In the genomic region with DNA sequence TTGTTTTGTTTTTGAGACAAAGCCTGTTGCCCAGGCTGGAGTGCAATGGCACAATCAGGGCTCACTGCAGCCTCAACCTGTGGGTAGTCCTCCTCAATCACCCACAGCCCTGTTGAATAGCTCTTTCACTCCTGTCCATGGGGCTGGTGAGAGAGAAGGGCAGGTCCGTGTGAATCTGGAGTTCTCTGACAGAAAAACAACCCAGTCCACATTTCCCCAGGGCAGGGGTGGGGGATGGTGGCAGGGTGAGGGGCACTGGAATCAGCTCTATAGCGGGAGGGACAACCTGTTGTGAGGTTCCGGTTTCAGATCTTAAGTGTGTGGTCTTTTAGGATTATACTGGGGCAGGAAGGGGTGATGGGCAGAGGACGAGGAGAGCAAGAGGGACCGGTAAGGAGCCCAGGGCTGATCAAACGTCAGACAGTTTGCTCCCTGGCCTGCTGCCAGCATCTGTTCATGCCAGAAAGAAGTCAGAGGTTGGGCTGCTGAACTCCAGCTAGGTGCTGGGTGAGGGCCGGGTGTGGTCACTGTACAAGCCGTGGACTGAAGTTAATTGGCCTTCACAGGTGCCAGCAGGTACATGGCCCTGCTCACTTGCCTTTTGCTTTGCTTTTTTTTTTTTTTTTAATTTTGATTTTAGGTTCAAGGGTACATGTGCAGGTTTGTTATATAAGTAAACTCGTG, we compare ENCODE assay signal across 10 cellular contexts. TPM values are rescaled to one million over a fixed set of nuclear protein-coding genes. Genes with fewer than 3 reads are reported as not detected.
DNase-seq lines count a peak whose midpoint lies in the region; ATAC-seq, FAIRE-seq and TF ChIP-seq lines count a peak whose summit lies in the region.
"Had no signal": no experiment of that assay in that cellular context is flagged by ENCODE, and none has a peak within 500 bp of the region (broad histone marks: within the 10 kb centered on the region; RNA-seq: fewer than 3 reads in every experiment).

No MANE protein-coding gene starts in this region.

- H3K27ac Mint-ChIP-seq in activated CD8-positive, alpha-beta memory T cell treated with anti-CD3 and anti-CD28 coated beads, Interleukin-2, amount 10 ng/mL, durations not matched to agents 7 days and 5 days, result no peak overlapping the region
- H3K27ac Mint-ChIP-seq: activated naive CD8-positive, alpha-beta T cell treated with anti-CD3 and anti-CD28 coated beads, Interleukin-2, amount 50 U/mL, for 24 hours had no signal

- no peaks in the 10 kb centered on the region for H3K36me3 ChIP-seq in HepG2 (replicated peaks in 1 of 2; ENCODE audit: control insufficient read depth in 1 of 2, insufficient read depth in 2 of 2, low read length in 2 of 2)
- no peaks in the 10 kb centered on the region for H3K36me3 ChIP-seq in effector memory CD4-positive, alpha-beta T cell (ENCODE audit: control insufficient read depth, insufficient read depth, low read length)
- H3K36me3 ChIP-seq: spleen had no signal

- no peak for FAIRE-seq in HepG2 (lab: Jason Lieb, UNC)

- no peak overlapping the region for H2AFZ ChIP-seq in HepG2 (ENCODE audit: low read length)

- CTCF ChIA-PET in HepG2 (lab: Yijun Ruan, JAX; ENCODE audit: low intra/inter-chr PET ratio, low total read pairs), result no interaction called here
- CTCF ChIA-PET in activated CD8-positive, alpha-beta memory T cell treated with anti-CD3 and anti-CD28 coated beads, Interleukin-2, amount 10 ng/mL, durations not matched to agents 7 days and 5 days (lab: Charles Lee), result interaction anchor here (2.1 kb wide), 1 partner anchor 140 kb away, joined by 5 read pairs; no protein-coding TSS in a partner anchor

- no peak for TF ChIP-seq RAD21 in HepG2 (CRISPR knock-in tag; IDR thresholded peaks at IDR 0.05)

- peak; percentile 84 for DNase-seq in DMS153 (lab: John Stamatoyannopoulos, UW)
- DNase-seq in NCI-H146 treated with DMSO at 0.1 percent for 48 hours (lab: John Stamatoyannopoulos, UW; ENCODE audit: unreplicated experiment), result peak; percentile 50
- DNase-seq in SW480 (ENCODE audit: low spot score), result peak; percentile 55
- DNase-seq in HepG2 (ENCODE audit: low spot score), result peak; percentile 46
- no peak for DNase-seq in activated CD8-positive, alpha-beta memory T cell treated with anti-CD3 and anti-CD28 coated beads, Interleukin-2, amount 10 ng/mL, durations not matched to agents 7 days and 5 days
- no peak for DNase-seq in effector memory CD4-positive, alpha-beta T cell
- DNase-seq: activated naive CD8-positive, alpha-beta T cell treated with anti-CD3 and anti-CD28 coated beads, Interleukin-2, amount 50 U/mL, for 24 hours; spleen had no signal

- H3K9ac ChIP-seq in HepG2 (ENCODE audit: insufficient read depth, low read depth, low read length), result no peak overlapping the region

- no peaks in the 10 kb centered on the region; a peak in 2 of 5 replicates for H3K27me3 ChIP-seq in HepG2 (ENCODE audit: control insufficient read depth in 1 of 2, insufficient read depth in 2 of 2, low read length in 2 of 2)
- no peaks in the 10 kb centered on the region for H3K27me3 ChIP-seq in effector memory CD4-positive, alpha-beta T cell (replicated peaks; ENCODE audit: control insufficient read depth, insufficient read depth, low read length, poor library complexity, severe bottlenecking)

- H3K9me3 Mint-ChIP-seq in activated CD8-positive, alpha-beta memory T cell treated with anti-CD3 and anti-CD28 coated beads, Interleukin-2, amount 10 ng/mL, durations not matched to agents 7 days and 5 days (ENCODE audit: low read depth), result no peaks in the 10 kb centered on the region
- H3K9me3 Mint-ChIP-seq: activated naive CD8-positive, alpha-beta T cell treated with anti-CD3 and anti-CD28 coated beads, Interleukin-2, amount 50 U/mL, for 24 hours had no signal

- H3K9me3 ChIP-seq in HepG2 (ENCODE audit: low read length), result no peaks in the 10 kb centered on the region
- no peaks in the 10 kb centered on the region for H3K9me3 ChIP-seq in effector memory CD4-positive, alpha-beta T cell (ENCODE audit: control insufficient read depth, low read length)
- H3K9me3 ChIP-seq: spleen had no signal

- H3K27ac ChIP-seq in HepG2 (ENCODE audit: extremely low read length, insufficient read depth, low read length), result no peak overlapping the region
- H3K27ac ChIP-seq in effector memory CD4-positive, alpha-beta T cell (ENCODE audit: insufficient read depth, low read length, poor library complexity, severe bottlenecking), result no peak overlapping the region
- H3K27ac ChIP-seq: spleen had no signal

- peak; percentile 85 for ATAC-seq in HepG2
- no peak for ATAC-seq in GM18868 (IDR thresholded peaks at IDR 0.05; ENCODE audit: unreplicated experiment)
- ATAC-seq in activated CD8-positive, alpha-beta memory T cell treated with anti-CD3 and anti-CD28 coated beads, Interleukin-2, amount 10 ng/mL, durations not matched to agents 7 days and 5 days, result no peak
- no peak for ATAC-seq in GM21390 (IDR thresholded peaks at IDR 0.05; ENCODE audit: unreplicated experiment)
- ATAC-seq: activated naive CD8-positive, alpha-beta T cell treated with anti-CD3 and anti-CD28 coated beads, Interleukin-2, amount 50 U/mL, for 24 hours had no signal

- H3K4me3 ChIP-seq in HepG2 (replicated peaks in 1 of 3; ENCODE audit: insufficient read depth in 1 of 3, low read depth in 2 of 3, low read length in 3 of 3), result peak overlapping the region in 1 of 3 experiments; percentile 14; a peak in 1 of 6 replicates
- no peak overlapping the region for H3K4me3 ChIP-seq in effector memory CD4-positive, alpha-beta T cell (ENCODE audit: insufficient read depth, low read depth, low read length, poor library complexity, severe bottlenecking)
- H3K4me3 ChIP-seq: spleen had no signal

- POLR2A ChIA-PET in HepG2 (lab: Yijun Ruan, JAX), result no interaction called here

- H4K20me1 ChIP-seq in HepG2 (ENCODE audit: insufficient read depth, low read length), result no peaks in the 10 kb centered on the region

- BruUV-seq in HepG2 (replicated peaks; lab: Mats Ljungman, UMichigan), result no TSS peak

- H3K4me1 ChIP-seq in HepG2 (ENCODE audit: insufficient read depth, low read length), result peaks cover 14% of the 10 kb centered on the region; the same call in 1 of the 2 replicates
- no peaks in the 10 kb centered on the region for H3K4me1 ChIP-seq in effector memory CD4-positive, alpha-beta T cell (ENCODE audit: control insufficient read depth, insufficient read depth, low read length, poor library complexity, severe bottlenecking)
- H3K4me1 ChIP-seq: spleen had no signal

- TF ChIP-seq EP300 in HepG2 (IDR thresholded peaks at IDR 0.05; ENCODE audit: low read depth in 2 of 2, low read length in 2 of 2) (no peak), HepG2 (CRISPR knock-in tag; IDR thresholded peaks at IDR 0.05; ENCODE audit: borderline replicate concordance) (no peak)

- H3K36me3 Mint-ChIP-seq in activated CD8-positive, alpha-beta memory T cell treated with anti-CD3 and anti-CD28 coated beads, Interleukin-2, amount 10 ng/mL, durations not matched to agents 7 days and 5 days, result no peaks in the 10 kb centered on the region

- in situ Hi-C loops in HepG2 (cut with HindIII; ENCODE audit: extremely low pct_ligation_motif_present, low pct_unique_long_range_greater_than_20kb), result no loop called here

- peaks cover 18% of the 10 kb centered on the region for H3K27me3 Mint-ChIP-seq in activated CD8-positive, alpha-beta memory T cell treated with anti-CD3 and anti-CD28 coated beads, Interleukin-2, amount 10 ng/mL, durations not matched to agents 7 days and 5 days

- 2% methylated on average over 9 of the region's 9 CpGs for WGBS in HepG2 (ENCODE audit: low lambda C conversion rate)

- H3K4me2 ChIP-seq in HepG2 (ENCODE audit: low read depth, low read length), result peak overlapping the region; percentile 54

- TF ChIP-seq CTCF in HepG2 (CRISPR knock-in tag; IDR thresholded peaks at IDR 0.05), result no peak

- TF ChIP-seq POLR2A in HepG2 (IDR thresholded peaks at IDR 0.05; ENCODE audit: insufficient read depth in 1 of 2, low read depth in 2 of 2, low read length in 2 of 2), result no peak

- no peak overlapping the region for H3K4me3 Mint-ChIP-seq in activated CD8-positive, alpha-beta memory T cell treated with anti-CD3 and anti-CD28 coated beads, Interleukin-2, amount 10 ng/mL, durations not matched to agents 7 days and 5 days
- H3K4me3 Mint-ChIP-seq: activated naive CD8-positive, alpha-beta T cell treated with anti-CD3 and anti-CD28 coated beads, Interleukin-2, amount 50 U/mL, for 24 hours had no signal

- intact Hi-C loops in HepG2 (cut with micrococcal nuclease; ENCODE audit: unreplicated experiment), result no loop called here

- H3K79me2 ChIP-seq in HepG2 (ENCODE audit: insufficient read depth, low read length), result no peaks in the 10 kb centered on the region

- no peaks in the 10 kb centered on the region for H3K4me1 Mint-ChIP-seq in activated CD8-positive, alpha-beta memory T cell treated with anti-CD3 and anti-CD28 coated beads, Interleukin-2, amount 10 ng/mL, durations not matched to agents 7 days and 5 days
- H3K4me1 Mint-ChIP-seq: activated naive CD8-positive, alpha-beta T cell treated with anti-CD3 and anti-CD28 coated beads, Interleukin-2, amount 50 U/mL, for 24 hours had no signal

TF ChIP-seq in HepG2, 621 proteins besides CTCF, POLR2A, EP300 and RAD21 (continues in another document):
- TF ChIP-seq XRCC5 (optimal IDR thresholded peaks at IDR 0.05; ENCODE audit: low read length), result peak; percentile 15

RNA-seq across cellular contexts. Expression of a gene that starts 33.2 kb away (rescaled TPM):
- 32.8 and 38.2 TPM in 2 replicates for total RNA-seq in HepG2 (2016; rRNA removed; fragmentation: Illumina TruSeq; extraction: Trizol)
- 10.2 and 10.5 TPM in 2 replicates for total RNA-seq in HepG2 (2016; cell fraction: cytosol; rRNA removed; fragmentation: Illumina TruSeq; extraction: Trizol; ENCODE audit: low read depth)
- total RNA-seq in HepG2 (2016; cell fraction: insoluble cytoplasmic fraction; rRNA removed; fragmentation: Illumina TruSeq; extraction: Trizol), result 36.2 and 37.5 TPM in 2 replicates
- 20.2 and 21.3 TPM in 2 replicates for total RNA-seq in HepG2 (2016; cell fraction: membrane; rRNA removed; fragmentation: Illumina TruSeq; extraction: Trizol)
- total RNA-seq in HepG2 (2016; cell fraction: nucleus; rRNA removed; fragmentation: Illumina TruSeq; extraction: Trizol), result 29.8 and 30.2 TPM in 2 replicates
- polyA plus RNA-seq in HepG2 (2011; rRNA removed), result 27.5 and 28.5 TPM in 2 replicates
- polyA plus RNA-seq in HepG2 (2011; cell fraction: cytosol; rRNA removed), result 25.5 and 28.8 TPM in 2 replicates
- 22.5 and 27.8 TPM in 2 replicates for polyA plus RNA-seq in HepG2 (2011; cell fraction: nucleus; rRNA removed)
- polyA plus RNA-seq in HepG2 (2012), result 54.2 and 55.8 TPM in 2 replicates
- 7.0 and 7.2 TPM in 2 replicates for polyA plus RNA-seq in HepG2 (2016; cell fraction: cytosol; fragmentation: Illumina TruSeq; extraction: Trizol; ENCODE audit: low read depth)
- polyA plus RNA-seq in HepG2 (2016; cell fraction: insoluble cytoplasmic fraction; fragmentation: Illumina TruSeq; extraction: Trizol; ENCODE audit: low read depth), result 34.8 and 35.1 TPM in 2 replicates
- 11.7 and 14.8 TPM in 2 replicates for polyA plus RNA-seq in HepG2 (2016; cell fraction: membrane; fragmentation: Illumina TruSeq; extraction: Trizol; ENCODE audit: low read depth)
- 38.2 and 40.5 TPM in 2 replicates for polyA plus RNA-seq in HepG2 (2016; cell fraction: nucleus; fragmentation: Illumina TruSeq; extraction: Trizol; ENCODE audit: insufficient read depth, low read depth)
- 38.3 and 51.2 TPM in 2 replicates for polyA minus RNA-seq in HepG2 (2011; rRNA and poly(A)+ RNA removed; ENCODE audit: low replicate concordance)
- 23.6 and 33.5 TPM in 2 replicates for polyA minus RNA-seq in HepG2 (2011; cell fraction: cytosol; rRNA and poly(A)+ RNA removed)
- 31.3 and 38.8 TPM in 2 replicates for polyA minus RNA-seq in HepG2 (2011; cell fraction: nucleus; rRNA and poly(A)+ RNA removed)
- total RNA-seq in activated CD8-positive, alpha-beta memory T cell treated with anti-CD3 and anti-CD28 coated beads, Interleukin-2, amount 10 ng/mL, durations not matched to agents 7 days and 5 days, result 10 to 100 TPM; 64.2 to 75.5 TPM

Comparison
In these comparisons a context has a peak if more than half of its experiments do, and no peak if none do; other contexts are left out.
1. DNase-seq: peak in DMS153 (single experiment), NCI-H146 treated with DMSO at 0.1 percent for 48 hours (single experiment), SW480 (single experiment) and HepG2 (single experiment); none in activated CD8-positive, alpha-beta memory T cell treated with anti-CD3 and anti-CD28 coated beads, Interleukin-2, amount 10 ng/mL, durations not matched to agents 7 days and 5 days (single experiment) and effector memory CD4-positive, alpha-beta T cell (0 of 3).